21 cellular contexts compared by ENCODE assay signal in genomic region chr3:183466575-183466974, GRCh38. TPM values are rescaled to one million over a fixed set of nuclear protein-coding genes. Genes with fewer than 3 reads are reported as not detected.
DNase-seq lines count a peak whose midpoint lies in the region; ATAC-seq, FAIRE-seq and TF ChIP-seq lines count a peak whose summit lies in the region.
"Had no signal": no experiment of that assay in that cellular context is flagged by ENCODE, and none has a peak within 500 bp of the region (broad histone marks: within the 10 kb centered on the region; RNA-seq: fewer than 3 reads in every experiment).

No MANE protein-coding gene starts in this region.

- CTCF ChIA-PET in HepG2 (lab: Yijun Ruan, JAX; ENCODE audit: low intra/inter-chr PET ratio, low total read pairs): no interaction called here

- H3K4me3 ChIP-seq in HepG2 (replicated peaks in 1 of 3; ENCODE audit: insufficient read depth in 1 of 3, low read depth in 2 of 3, low read length in 3 of 3) (no peak overlapping the region), right lobe of liver (no peak overlapping the region), transverse colon (no peak overlapping the region)
- H3K4me3 ChIP-seq: BLaER1 treated with 17β-estradiol and CSF1 and Interleukin-3, amounts not matched to agents 10 nM and 100 nM; GM23248 had no signal

- no peak for ATAC-seq in HepG2
- no peak for ATAC-seq in right lobe of liver
- ATAC-seq: CD8-positive, alpha-beta T cell; HCT116 had no signal

- no peak for FAIRE-seq in HepG2 (lab: Jason Lieb, UNC)
- FAIRE-seq: GM12891, GM19239 had no signal

- H3K79me2 ChIP-seq in HepG2 (ENCODE audit: insufficient read depth, low read length): no peaks in the 10 kb centered on the region

- H3K27me3 Mint-ChIP-seq in glutamatergic neuron (ENCODE audit: unreplicated experiment): no peaks in the 10 kb centered on the region

- peak overlapping the region; percentile 55 for H3K27ac Mint-ChIP-seq in glutamatergic neuron (ENCODE audit: unreplicated experiment)
- H3K27ac Mint-ChIP-seq: B cell; CD8-positive, alpha-beta T cell had no signal

- TF ChIP-seq POLR2A in HepG2 (IDR thresholded peaks at IDR 0.05; ENCODE audit: insufficient read depth in 1 of 2, low read depth in 2 of 2, low read length in 2 of 2) (no peak), right lobe of liver (IDR thresholded peaks at IDR 0.05) (no peak), transverse colon (IDR thresholded peaks at IDR 0.05) (no peak)

- 38% methylated on average over 3 of the region's 3 CpGs for WGBS in HepG2 (ENCODE audit: low lambda C conversion rate)
- 86% methylated on average over 3 of the region's 3 CpGs for WGBS in right lobe of liver (ENCODE audit: insufficient coverage, low coverage, low lambda C conversion rate, missing lambda C conversion rate)
- WGBS in transverse colon (ENCODE audit: low coverage in 1 of 2), 2 donors: 85 to 100% methylated on average over 1 to 3 of the region's 3 CpGs

- intact Hi-C loops in HepG2 (cut with micrococcal nuclease; ENCODE audit: unreplicated experiment) (loop anchor here (5.0 kb wide), 1 partner anchor 416 kb away; the partner anchor contains the start of gene PARL), right lobe of liver (cut with DNase I) (loop anchor here in 1 of 2 donors (5.0 kb wide), 1 partner anchor 301 kb away; no protein-coding TSS in a partner anchor), transverse colon (cut with DNase I; ENCODE audit: low total_unique reads) (no loop called here)

- no peak overlapping the region for H3K27ac ChIP-seq in HepG2 (ENCODE audit: extremely low read length, insufficient read depth, low read length)
- H3K27ac ChIP-seq in right lobe of liver: no peak overlapping the region
- H3K27ac ChIP-seq in transverse colon: no peak overlapping the region
- H3K27ac ChIP-seq: BLaER1 treated with 17β-estradiol and CSF1 and Interleukin-3, amounts not matched to agents 10 nM and 100 nM; GM23248 had no signal

- H3K36me3 ChIP-seq in HepG2 (replicated peaks in 1 of 2; ENCODE audit: control insufficient read depth in 1 of 2, insufficient read depth in 2 of 2, low read length in 2 of 2) (no peaks in the 10 kb centered on the region), right lobe of liver (no peaks in the 10 kb centered on the region), transverse colon (no peaks in the 10 kb centered on the region)
- H3K36me3 ChIP-seq: BLaER1 treated with 17β-estradiol and CSF1 and Interleukin-3, amounts not matched to agents 10 nM and 100 nM had no signal

- H3K9me3 ChIP-seq in HepG2 (ENCODE audit: low read length) (no peaks in the 10 kb centered on the region), right lobe of liver (no peaks in the 10 kb centered on the region), transverse colon (no peaks in the 10 kb centered on the region)
- H3K9me3 ChIP-seq: BLaER1 treated with 17β-estradiol and CSF1 and Interleukin-3, amounts not matched to agents 10 nM and 100 nM had no signal

- no peak for TF ChIP-seq CTCF in HepG2 (CRISPR knock-in tag; IDR thresholded peaks at IDR 0.05)
- TF ChIP-seq CTCF in right lobe of liver (IDR thresholded peaks at IDR 0.05): no peak
- TF ChIP-seq CTCF in glutamatergic neuron (IDR thresholded peaks at IDR 0.05; ENCODE audit: partially characterized antibody, unreplicated experiment): no peak
- TF ChIP-seq CTCF in transverse colon (IDR thresholded peaks at IDR 0.05): no peak

- H3K4me1 ChIP-seq in HepG2 (ENCODE audit: insufficient read depth, low read length) (peaks cover 27% of the 10 kb centered on the region), right lobe of liver (peaks cover 0 to 19% (median 3%) of the 10 kb centered on the region in 4 donors), transverse colon (peaks cover 0 to 9% (median 4%) of the 10 kb centered on the region in 4 donors)

- no peaks in the 10 kb centered on the region for H3K36me3 Mint-ChIP-seq in glutamatergic neuron (ENCODE audit: unreplicated experiment)
- H3K36me3 Mint-ChIP-seq: CD8-positive, alpha-beta T cell had no signal

- in situ Hi-C loops in HepG2 (cut with HindIII; ENCODE audit: extremely low pct_ligation_motif_present, low pct_unique_long_range_greater_than_20kb) (no loop called here), transverse colon (cut with MboI; ENCODE audit: low pct_ligation_motif_present in 1 of 4, low pct_unique_long_range_greater_than_20kb in 1 of 4, low sequenced_read_pairs in 3 of 4) (loop anchor here (5.0 to 10.0 kb wide), 2 partner anchors 298 to 301 kb away; no protein-coding TSS in a partner anchor)

- peaks cover 2% of the 10 kb centered on the region for H3K4me1 Mint-ChIP-seq in glutamatergic neuron (ENCODE audit: low read depth, unreplicated experiment)

- no peak overlapping the region for H3K9ac ChIP-seq in HepG2 (ENCODE audit: insufficient read depth, low read depth, low read length)
- H3K9ac ChIP-seq: BLaER1 treated with 17β-estradiol and CSF1 and Interleukin-3, amounts not matched to agents 10 nM and 100 nM; GM23248 had no signal

- POLR2A ChIA-PET in HepG2 (lab: Yijun Ruan, JAX): no interaction called here

- TF ChIP-seq EP300 in HepG2 (IDR thresholded peaks at IDR 0.05; ENCODE audit: low read depth in 2 of 2, low read length in 2 of 2) (no peak), HepG2 (CRISPR knock-in tag; IDR thresholded peaks at IDR 0.05; ENCODE audit: borderline replicate concordance) (no peak), transverse colon (IDR thresholded peaks at IDR 0.05; ENCODE audit: low read depth) (no peak)

- no peak for TF ChIP-seq RAD21 in HepG2 (CRISPR knock-in tag; IDR thresholded peaks at IDR 0.05)

- no TSS peak for BruUV-seq in HepG2 (replicated peaks; lab: Mats Ljungman, UMichigan)

- no peak overlapping the region for H2AFZ ChIP-seq in HepG2 (ENCODE audit: low read length)
- H2AFZ ChIP-seq: GM23248 had no signal

- no peaks in the 10 kb centered on the region for H4K20me1 ChIP-seq in HepG2 (ENCODE audit: insufficient read depth, low read length)
- H4K20me1 ChIP-seq: BLaER1 treated with 17β-estradiol and CSF1 and Interleukin-3, amounts not matched to agents 10 nM and 100 nM had no signal

- H3K9me3 Mint-ChIP-seq in glutamatergic neuron (ENCODE audit: unreplicated experiment): peaks cover 1% of the 10 kb centered on the region
- H3K9me3 Mint-ChIP-seq: CD8-positive, alpha-beta T cell had no signal

- no peak for DNase-seq in HepG2 (ENCODE audit: low spot score)
- no peak for DNase-seq in right lobe of liver
- DNase-seq in NCI-H69 (lab: John Stamatoyannopoulos, UW): peak; percentile 12
- no peak for DNase-seq in glutamatergic neuron
- no peak for DNase-seq in transverse colon
- no peak for DNase-seq in AG20443 (ENCODE audit: low spot score)
- DNase-seq in middle frontal gyrus (ENCODE audit: extremely low spot score, low spot score): no peak
- no peak for DNase-seq in inferior parietal cortex (ENCODE audit: extremely low spot score)
- DNase-seq: 8988T; Calu3; CD8-positive, alpha-beta T cell; GM23248; H7 had no signal

- H3K4me3 Mint-ChIP-seq in glutamatergic neuron (ENCODE audit: unreplicated experiment): no peak overlapping the region
- H3K4me3 Mint-ChIP-seq: B cell; CD8-positive, alpha-beta T cell had no signal

- H3K4me2 ChIP-seq in HepG2 (ENCODE audit: low read depth, low read length): no peak overlapping the region
- H3K4me2 ChIP-seq: BLaER1 treated with 17β-estradiol and CSF1 and Interleukin-3, amounts not matched to agents 10 nM and 100 nM had no signal

- H3K27me3 ChIP-seq in HepG2 (ENCODE audit: control insufficient read depth in 1 of 2, insufficient read depth in 2 of 2, low read length in 2 of 2) (no peaks in the 10 kb centered on the region), right lobe of liver (no peaks in the 10 kb centered on the region), transverse colon (no peaks in the 10 kb centered on the region)
- H3K27me3 ChIP-seq: BLaER1 treated with 17β-estradiol and CSF1 and Interleukin-3, amounts not matched to agents 10 nM and 100 nM had no signal

TF ChIP-seq in HepG2, 621 proteins besides CTCF, POLR2A, EP300 and RAD21:
- TF ChIP-seq TFAP4 (IDR thresholded peaks at IDR 0.05; ENCODE audit: borderline replicate concordance, low read depth) (peak; percentile 39; the same call in 1 of the 2 replicates), ARNTL (CRISPR knock-in tag; IDR thresholded peaks at IDR 0.05) (no peak)

RNA-seq across cellular contexts. Expression of gene MCF2L2, which starts 38.2 kb away (rescaled TPM):
- total RNA-seq in HepG2 (2016; rRNA removed; fragmentation: Illumina TruSeq; extraction: Trizol) (not detected in 2 replicates), right lobe of liver (under 1 TPM in 5 of 6 experiments, not detected in 1; 0.07 to 0.19 (median 0.17) TPM), glutamatergic neuron (ENCODE audit: unreplicated experiment) (18.1 TPM), transverse colon (1 to 10 TPM in 3 of 4 donors, under 1 TPM in 1; 0.20 to 3.7 (median 2.0) TPM)
- not detected in 2 replicates for total RNA-seq in HepG2 (2016; cell fraction: cytosol; rRNA removed; fragmentation: Illumina TruSeq; extraction: Trizol; ENCODE audit: low read depth)
- not detected in 2 replicates for total RNA-seq in HepG2 (2016; cell fraction: insoluble cytoplasmic fraction; rRNA removed; fragmentation: Illumina TruSeq; extraction: Trizol)
- not detected in 2 replicates for total RNA-seq in HepG2 (2016; cell fraction: membrane; rRNA removed; fragmentation: Illumina TruSeq; extraction: Trizol)
- total RNA-seq in HepG2 (2016; cell fraction: nucleus; rRNA removed; fragmentation: Illumina TruSeq; extraction: Trizol): 0.09 TPM in 1 of 2 replicates, not detected in the other
- not detected in 2 replicates for polyA plus RNA-seq in HepG2 (2011; rRNA removed)
- not detected in 2 replicates for polyA plus RNA-seq in HepG2 (2011; cell fraction: cytosol; rRNA removed)
- 0.03 TPM in 1 of 2 replicates, not detected in the other for polyA plus RNA-seq in HepG2 (2011; cell fraction: nucleus; rRNA removed)
- polyA plus RNA-seq in HepG2 (2012): not detected in 2 replicates
- not detected in 2 replicates for polyA plus RNA-seq in HepG2 (2016; cell fraction: cytosol; fragmentation: Illumina TruSeq; extraction: Trizol; ENCODE audit: low read depth)
- polyA plus RNA-seq in HepG2 (2016; cell fraction: insoluble cytoplasmic fraction; fragmentation: Illumina TruSeq; extraction: Trizol; ENCODE audit: low read depth): not detected in 2 replicates
- not detected in 2 replicates for polyA plus RNA-seq in HepG2 (2016; cell fraction: membrane; fragmentation: Illumina TruSeq; extraction: Trizol; ENCODE audit: low read depth)
- polyA plus RNA-seq in HepG2 (2016; cell fraction: nucleus; fragmentation: Illumina TruSeq; extraction: Trizol; ENCODE audit: insufficient read depth, low read depth): not detected in 2 replicates
- 0.02 and 0.23 TPM in 2 replicates for polyA minus RNA-seq in HepG2 (2011; rRNA and poly(A)+ RNA removed; ENCODE audit: low replicate concordance)
- polyA minus RNA-seq in HepG2 (2011; cell fraction: cytosol; rRNA and poly(A)+ RNA removed): not detected in 2 replicates
- 0.37 TPM in 1 of 2 replicates, not detected in the other for polyA minus RNA-seq in HepG2 (2011; cell fraction: nucleus; rRNA and poly(A)+ RNA removed)
- total RNA-seq: A673, GM23248, HT-29 had no signal
- polyA plus RNA-seq: AG04450, GM23248 had no signal
